Comparison of ENCODE assay signal across 8 cellular contexts in genomic region chr16:71288890-71289731, GRCh38. TPM values are rescaled to one million over a fixed set of nuclear protein-coding genes. Genes with fewer than 3 reads are reported as not detected.
DNase-seq lines count a peak whose midpoint lies in the region; ATAC-seq, FAIRE-seq and TF ChIP-seq lines count a peak whose summit lies in the region.

Gene CMTR2 (minus strand): TSS chr16:71289402. CDS start chr16:71285920, 3,482 bp downstream.

- H3K4me1 Mint-ChIP-seq in T-cell: peaks cover 16 to 32% (median 31%) of the 10 kb centered on the region in 3 donors

- ATAC-seq in HG02840 (IDR thresholded peaks at IDR 0.05; ENCODE audit: low FRiP score, unreplicated experiment) (peak; percentile 90), T-cell (replicated peaks in 1 of 4) (peak; percentile 93 to 96 (median 94)), heart right ventricle (peak; percentile 98 to 100 (median 99)), upper lobe of right lung (peak; percentile 98)

- CTCF ChIA-PET in T-cell (lab: Charles Lee): interaction anchor here in 1 of 2 donors (0.6 kb wide), 2 partner anchors 480 to 811 kb away, joined by 3 to 4 read pairs; no protein-coding TSS in a partner anchor

- peaks cover 19 to 21% of the 10 kb centered on the region in 2 donors for H3K27me3 Mint-ChIP-seq in T-cell

- H3K4me1 ChIP-seq in adrenal gland (replicated peaks in 1 of 2) (peaks cover 14 to 15% of the 10 kb centered on the region in 2 donors), heart right ventricle (peaks cover 0 to 24% (median 13%) of the 10 kb centered on the region in 9 donors), upper lobe of right lung (peaks cover 13% of the 10 kb centered on the region)

- H3K4me3 ChIP-seq in adrenal gland (peak within 1 kb of the TSS; percentile 18 to 88 (median 66)), heart right ventricle (peak within 1 kb of the TSS; percentile 55 to 85 (median 72)), upper lobe of right lung (peak within 1 kb of the TSS; percentile 77)

- peak; percentile 94 for TF ChIP-seq POLR2A in GM12891 (IDR thresholded peaks at IDR 0.05; ENCODE audit: low read depth, low read length)
- TF ChIP-seq POLR2A in adrenal gland (IDR thresholded peaks at IDR 0.05): peak; percentile 74 to 92

- peaks cover 3 to 17% (median 15%) of the 10 kb centered on the region in 3 donors for H3K9me3 Mint-ChIP-seq in T-cell

- H3K36me3 Mint-ChIP-seq in T-cell: peaks cover 34% of the 10 kb centered on the region

- no peaks in the 10 kb centered on the region for H3K9me3 ChIP-seq in adrenal gland (replicated peaks in 1 of 3)
- H3K9me3 ChIP-seq in heart right ventricle: peaks cover 0 to 15% (median 0%) of the 10 kb centered on the region in 11 donors
- H3K9me3 ChIP-seq in upper lobe of right lung: no peaks in the 10 kb centered on the region

- peak within 1 kb of the TSS; percentile 85 to 86 (median 86) for H3K4me3 Mint-ChIP-seq in T-cell

- peak within 1 kb of the TSS; percentile 84 to 85 for H3K27ac Mint-ChIP-seq in T-cell

- POLR2A ChIA-PET in T-cell (lab: Charles Lee): interaction anchor here (0.6 kb wide), 4 partner anchors 13 to 1949 kb away, joined by 3 to 7 read pairs (median 4); no protein-coding TSS in a partner anchor

- FAIRE-seq in GM12891 (lab: Jason Lieb, UNC): peak; percentile 99

- H3K36me3 ChIP-seq in adrenal gland (replicated peaks in 1 of 2) (peaks cover 0 to 12% of the 10 kb centered on the region in 2 donors), heart right ventricle (peaks cover 0 to 40% (median 26%) of the 10 kb centered on the region in 9 donors), upper lobe of right lung (peaks cover 19% of the 10 kb centered on the region)

- no peak for TF ChIP-seq CTCF in adrenal gland (IDR thresholded peaks at IDR 0.05)
- peak in 3 of 9 donors; percentile 19 to 36 (median 24) for TF ChIP-seq CTCF in heart right ventricle (IDR thresholded peaks at IDR 0.05)
- TF ChIP-seq CTCF in upper lobe of right lung (IDR thresholded peaks at IDR 0.05): no peak

- H3K27me3 ChIP-seq in adrenal gland (peaks cover 6% of the 10 kb centered on the region), heart right ventricle (peaks cover 0 to 25% (median 7%) of the 10 kb centered on the region in 7 donors), upper lobe of right lung (peaks cover 7% of the 10 kb centered on the region)

- peak within 1 kb of the TSS; percentile 67 to 96 (median 81) for H3K27ac ChIP-seq in adrenal gland
- H3K27ac ChIP-seq in heart right ventricle: peak within 1 kb of the TSS; percentile 47 to 94 (median 89)
- H3K27ac ChIP-seq in upper lobe of right lung: peak within 1 kb of the TSS; percentile 93

- 0 to 1% (median 0%) methylated on average over 16 to 60 of the region's 60 CpGs for WGBS in adrenal gland, 4 donors
- WGBS in heart right ventricle, 2 donors: 0 to 1% methylated on average over 59 to 60 of the region's 60 CpGs

- DNase-seq in GM12891 (ENCODE audit: insufficient read length, low spot score) (peak; percentile 92), NCI-H1436 treated with DMSO at 0.1 percent for 48 hours (lab: John Stamatoyannopoulos, UW) (peak; percentile 85), T-cell (peak; percentile 73 to 87 (median 82)), adrenal gland (peak; percentile 93 to 97 (median 97)), heart right ventricle (peak; percentile 93 to 96), posterior vena cava (ENCODE audit: low spot score) (peak; percentile 98), upper lobe of right lung (peak; percentile 98)

- intact Hi-C loops in adrenal gland (cut with DNase I): no loop called here
- intact Hi-C loops in heart right ventricle (cut with DNase I): no loop called here
- intact Hi-C loops in posterior vena cava (cut with DNase I): no loop called here
- intact Hi-C loops in upper lobe of right lung (cut with DNase I): no loop called here

TF ChIP-seq in GM12891, 5 proteins besides CTCF, POLR2A, EP300 and RAD21:
- TF ChIP-seq TAF1 (IDR thresholded peaks at IDR 0.05; ENCODE audit: low read depth, low read length): no peak; the same call in none of the 2 replicates
- TF ChIP-seq POU2F2 (IDR thresholded peaks at IDR 0.05; ENCODE audit: low read depth, low read length): no peak
- TF ChIP-seq POLR2AphosphoS5 (IDR thresholded peaks at IDR 0.05; ENCODE audit: low read depth, low read length): peak; percentile 90
- TF ChIP-seq PAX5 (IDR thresholded peaks at IDR 0.05; ENCODE audit: insufficient read depth, low read length, severe bottlenecking): peak; percentile 17
- peak; percentile 79 for TF ChIP-seq SPI1 (IDR thresholded peaks at IDR 0.05; ENCODE audit: low read depth, low read length)

RNA-seq across cellular contexts. Expression of gene CMTR2, which starts in this region (rescaled TPM):
- polyA plus RNA-seq in GM12891 (2012; ENCODE audit: low read depth, missing spikeins): 7.9 TPM
- 10 to 100 TPM; 10.6 to 25.5 (median 20.4) TPM for total RNA-seq in T-cell
- total RNA-seq in adrenal gland: 10 to 100 TPM; 15.6 to 31.5 (median 20.6) TPM
- polyA plus RNA-seq in adrenal gland: 10 to 100 TPM in 1 of 3 donors, 1 to 10 TPM in 2; 7.8 to 18.3 (median 7.8) TPM
- 10 to 100 TPM in 4 of 10 donors, 1 to 10 TPM in 6; 5.6 to 11.6 (median 9.3) TPM for total RNA-seq in heart right ventricle
- polyA plus RNA-seq in heart right ventricle: 1 to 10 TPM; 2.7 to 4.6 TPM
- 10 to 100 TPM; 13.9 to 16.9 TPM for total RNA-seq in posterior vena cava
- total RNA-seq in upper lobe of right lung: 21.6 TPM

Comparison
In these comparisons a context has a peak if more than half of its experiments do, and no peak if none do; other contexts are left out.
1. Peak in every context shown above with its lines: DNase-seq, ATAC-seq, H3K4me3 ChIP-seq and H3K27ac ChIP-seq.